1 cellular context compared by ENCODE assay signal in the genomic region with DNA sequence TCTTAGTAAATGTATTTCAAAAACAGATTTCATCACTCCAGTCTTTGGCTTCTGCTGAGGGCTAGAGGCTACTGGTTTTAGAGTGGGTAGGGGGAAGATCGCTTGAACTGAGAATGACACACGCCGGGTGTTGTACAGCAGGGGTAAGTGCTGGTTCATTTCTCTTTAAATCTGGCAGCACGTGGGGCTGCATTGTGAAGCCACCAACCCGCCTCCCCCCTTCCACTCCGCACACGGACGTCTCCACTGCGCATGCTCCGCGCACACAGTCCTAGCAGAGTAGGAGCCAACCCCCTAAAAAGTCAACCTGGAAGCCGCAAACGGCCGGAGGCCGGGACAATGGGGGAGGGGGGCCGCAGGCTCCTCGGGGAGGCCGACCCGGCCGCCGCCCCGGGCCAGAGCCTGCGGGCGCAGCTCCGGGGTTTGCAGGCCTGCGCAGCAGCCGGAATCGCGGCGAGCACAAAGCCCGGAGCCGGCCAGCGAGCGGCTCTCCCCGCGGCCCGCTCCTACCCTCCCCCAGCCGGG.
TF ChIP-seq lines count a peak whose summit lies in the region.

No MANE protein-coding gene starts in this region.

TF ChIP-seq in K562, 482 proteins besides CTCF, POLR2A, EP300 and RAD21 (continued from another document and continues in another):
- TF ChIP-seq ZNF280B (CRISPR knock-in tag; IDR thresholded peaks at IDR 0.05) (no peak), KLF13 (tag; IDR thresholded peaks at IDR 0.05; ENCODE audit: borderline replicate concordance, low read depth) (no peak), BCOR (IDR thresholded peaks at IDR 0.05) (no peak), ZNF398 (CRISPR knock-in tag; IDR thresholded peaks at IDR 0.05) (no peak), ATF4 (CRISPR knock-in tag; IDR thresholded peaks at IDR 0.05) (no peak), KDM2B (CRISPR knock-in tag; IDR thresholded peaks at IDR 0.05) (no peak), HDAC8 (tag; IDR thresholded peaks at IDR 0.05) (no peak), MXI1 (IDR thresholded peaks at IDR 0.05; ENCODE audit: low read depth, low read length) (peak; percentile 95), TCFL5 (CRISPR knock-in tag; conservative IDR thresholded peaks at IDR 0.05) (no peak), USF1 (CRISPR knock-in tag; IDR thresholded peaks at IDR 0.05) (peak; percentile 82), MAX (CRISPR knock-in tag; IDR thresholded peaks at IDR 0.05) (peak; percentile 83), POLR3G (IDR thresholded peaks at IDR 0.05; ENCODE audit: extremely low read depth, insufficient read length, insufficient replicate concordance) (no peak), MCM3 (IDR thresholded peaks at IDR 0.05) (no peak), MXD1 (CRISPR knock-in tag; IDR thresholded peaks at IDR 0.05; ENCODE audit: borderline replicate concordance, poor library complexity, severe bottlenecking) (peak; percentile 69), SOX6 (IDR thresholded peaks at IDR 0.05) (peak; percentile 8; the same call in 1 of the 2 replicates), NFE2 (IDR thresholded peaks at IDR 0.05; ENCODE audit: low read depth) (no peak), ELF1 (tag; IDR thresholded peaks at IDR 0.05) (no peak), PRMT5 (CRISPR knock-in tag; IDR thresholded peaks at IDR 0.05) (no peak), CBX1 (IDR thresholded peaks at IDR 0.05; ENCODE audit: low read depth) (no peak), DPF2 (IDR thresholded peaks at IDR 0.05) (0 out of 2 replicates have a peak, but pooled peaks have one; percentile 12), HMG20B (CRISPR knock-in tag; IDR thresholded peaks at IDR 0.05) (no peak), DDX20 (tag; IDR thresholded peaks at IDR 0.05; ENCODE audit: low read depth) (no peak), POLR2H (tag; IDR thresholded peaks at IDR 0.05; ENCODE audit: low read depth) (no peak), KDM1A (IDR thresholded peaks at IDR 0.05) (no peak), HMG20A (CRISPR knock-in tag; conservative IDR thresholded peaks at IDR 0.05) (no peak), ZNF282 (CRISPR knock-in tag; IDR thresholded peaks at IDR 0.05) (no peak), BCL6 (CRISPR knock-in tag; IDR thresholded peaks at IDR 0.05) (no peak), TBL1XR1 (IDR thresholded peaks at IDR 0.05; ENCODE audit: low read length in 2 of 2) (no peak), HSF4 (CRISPR knock-in tag; IDR thresholded peaks at IDR 0.05; ENCODE audit: borderline replicate concordance) (no peak), KDM4B (IDR thresholded peaks at IDR 0.05; ENCODE audit: borderline replicate concordance in 2 of 2, low read depth in 1 of 2) (no peak), MYC (IDR thresholded peaks at IDR 0.05; ENCODE audit: low read depth, low read length) (peak; percentile 81), MYC (CRISPR knock-in tag; IDR thresholded peaks at IDR 0.05; ENCODE audit: borderline replicate concordance, low read depth) (no peak), MAZ (CRISPR knock-in tag; conservative IDR thresholded peaks at IDR 0.05 in 1 of 2, IDR thresholded peaks at IDR 0.05 in 1 of 2) (no peak; a peak in 1 of 4 replicates), NBN (IDR thresholded peaks at IDR 0.05; ENCODE audit: low read depth) (no peak), POU5F1 (IDR thresholded peaks at IDR 0.05; ENCODE audit: borderline replicate concordance, low read depth, low read length, partially characterized antibody) (no peak), MAFF (IDR thresholded peaks at IDR 0.05; ENCODE audit: low read length) (no peak), TSHZ1 (CRISPR knock-in tag; IDR thresholded peaks at IDR 0.05) (no peak)
- TF ChIP-seq, protein P1, sequence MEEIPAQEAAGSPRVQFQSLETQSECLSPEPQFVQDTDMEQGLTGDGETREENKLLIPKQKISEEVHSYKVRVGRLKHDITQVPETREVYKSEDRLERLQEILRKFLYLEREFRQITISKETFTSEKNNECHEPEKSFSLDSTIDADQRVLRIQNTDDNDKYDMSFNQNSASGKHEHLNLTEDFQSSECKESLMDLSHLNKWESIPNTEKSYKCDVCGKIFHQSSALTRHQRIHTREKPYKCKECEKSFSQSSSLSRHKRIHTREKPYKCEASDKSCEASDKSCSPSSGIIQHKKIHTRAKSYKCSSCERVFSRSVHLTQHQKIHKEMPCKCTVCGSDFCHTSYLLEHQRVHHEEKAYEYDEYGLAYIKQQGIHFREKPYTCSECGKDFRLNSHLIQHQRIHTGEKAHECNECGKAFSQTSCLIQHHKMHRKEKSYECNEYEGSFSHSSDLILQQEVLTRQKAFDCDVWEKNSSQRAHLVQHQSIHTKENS (CRISPR knock-in tag; IDR thresholded peaks at IDR 0.05): no peak
- TF ChIP-seq, protein P2, sequence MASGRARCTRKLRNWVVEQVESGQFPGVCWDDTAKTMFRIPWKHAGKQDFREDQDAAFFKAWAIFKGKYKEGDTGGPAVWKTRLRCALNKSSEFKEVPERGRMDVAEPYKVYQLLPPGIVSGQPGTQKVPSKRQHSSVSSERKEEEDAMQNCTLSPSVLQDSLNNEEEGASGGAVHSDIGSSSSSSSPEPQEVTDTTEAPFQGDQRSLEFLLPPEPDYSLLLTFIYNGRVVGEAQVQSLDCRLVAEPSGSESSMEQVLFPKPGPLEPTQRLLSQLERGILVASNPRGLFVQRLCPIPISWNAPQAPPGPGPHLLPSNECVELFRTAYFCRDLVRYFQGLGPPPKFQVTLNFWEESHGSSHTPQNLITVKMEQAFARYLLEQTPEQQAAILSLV (tag; IDR thresholded peaks at IDR 0.05): no peak
- TF ChIP-seq, protein P3, sequence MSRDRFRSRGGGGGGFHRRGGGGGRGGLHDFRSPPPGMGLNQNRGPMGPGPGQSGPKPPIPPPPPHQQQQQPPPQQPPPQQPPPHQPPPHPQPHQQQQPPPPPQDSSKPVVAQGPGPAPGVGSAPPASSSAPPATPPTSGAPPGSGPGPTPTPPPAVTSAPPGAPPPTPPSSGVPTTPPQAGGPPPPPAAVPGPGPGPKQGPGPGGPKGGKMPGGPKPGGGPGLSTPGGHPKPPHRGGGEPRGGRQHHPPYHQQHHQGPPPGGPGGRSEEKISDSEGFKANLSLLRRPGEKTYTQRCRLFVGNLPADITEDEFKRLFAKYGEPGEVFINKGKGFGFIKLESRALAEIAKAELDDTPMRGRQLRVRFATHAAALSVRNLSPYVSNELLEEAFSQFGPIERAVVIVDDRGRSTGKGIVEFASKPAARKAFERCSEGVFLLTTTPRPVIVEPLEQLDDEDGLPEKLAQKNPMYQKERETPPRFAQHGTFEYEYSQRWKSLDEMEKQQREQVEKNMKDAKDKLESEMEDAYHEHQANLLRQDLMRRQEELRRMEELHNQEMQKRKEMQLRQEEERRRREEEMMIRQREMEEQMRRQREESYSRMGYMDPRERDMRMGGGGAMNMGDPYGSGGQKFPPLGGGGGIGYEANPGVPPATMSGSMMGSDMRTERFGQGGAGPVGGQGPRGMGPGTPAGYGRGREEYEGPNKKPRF (IDR thresholded peaks at IDR 0.05; ENCODE audit: low read depth, low read length): no peak
